ENCODE assay signal across 9 cellular contexts in the genomic region with DNA sequence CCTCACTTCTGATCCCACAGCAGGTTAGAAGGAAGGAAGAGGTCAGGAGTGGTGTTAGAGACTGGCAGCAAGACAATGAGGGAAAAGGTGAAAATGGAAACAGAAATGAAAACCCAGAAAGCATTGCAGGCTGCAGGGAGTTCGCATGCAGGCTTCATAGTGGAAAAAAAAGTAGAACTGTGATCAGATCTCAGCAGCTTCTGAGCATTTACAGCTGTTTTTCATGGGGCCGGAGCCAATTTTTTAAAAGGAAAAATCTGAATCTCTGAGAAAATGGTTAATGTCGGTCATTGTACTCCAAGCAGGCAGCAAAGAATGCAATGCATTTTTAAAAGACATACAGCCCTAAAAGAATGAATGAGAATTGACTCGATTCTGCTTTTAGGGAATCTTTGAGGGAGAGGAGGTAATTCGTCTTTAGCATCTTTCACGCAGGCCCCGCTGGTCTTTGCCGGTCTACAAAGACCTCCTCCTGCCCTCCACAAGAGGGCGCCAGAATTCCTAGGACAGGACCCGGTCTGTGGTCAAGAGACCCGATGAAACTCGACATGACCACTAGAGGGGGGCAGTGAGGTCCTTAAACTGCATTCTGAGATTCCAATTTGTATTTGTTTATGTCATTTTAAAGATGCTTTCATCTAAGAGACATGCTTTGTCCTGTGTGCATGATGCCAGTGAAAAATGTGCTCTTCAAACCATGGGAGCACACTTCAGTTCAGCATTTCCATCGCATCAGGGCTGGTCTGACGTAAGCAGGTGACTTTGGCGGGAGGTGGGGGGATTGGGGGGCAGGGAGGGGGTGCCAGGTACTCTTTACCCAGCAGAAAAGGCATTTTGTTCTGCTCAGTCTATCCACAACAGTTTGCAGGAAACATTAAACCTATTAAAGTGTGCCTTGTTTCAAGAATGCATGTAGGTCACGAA. TPM values are rescaled to one million over a fixed set of nuclear protein-coding genes. Genes with fewer than 3 reads are reported as not detected.
DNase-seq lines count a peak whose midpoint lies in the region; TF ChIP-seq lines count a peak whose summit lies in the region.
"Had no signal": no experiment of that assay in that cellular context is flagged by ENCODE, and none has a peak within 500 bp of the region (broad histone marks: within the 10 kb centered on the region; RNA-seq: fewer than 3 reads in every experiment).

No MANE protein-coding gene starts in this region.

- DNase-seq in GM06990 (ENCODE audit: extremely low read depth, insufficient read length) (peak; percentile 38), HFF-Myc (ENCODE audit: extremely low read depth, low read depth) (peak; percentile 64), NAMALWA (ENCODE audit: low spot score) (peak; percentile 96), SK-N-DZ (ENCODE audit: low spot score) (peak; percentile 85), glutamatergic neuron (peak; percentile 82), posterior cingulate gyrus (peak; percentile 60 to 97 (median 81)), ureter (ENCODE audit: low spot score) (peak; percentile 88)
- DNase-seq in activated naive CD4-positive, alpha-beta T cell treated with anti-CD3 and anti-CD28 coated beads, Interleukin-2, amount 10 ng/mL, durations not matched to agents 7 days and 5 days = peak; percentile 89

- H3K4me1 Mint-ChIP-seq in activated naive CD4-positive, alpha-beta T cell treated with anti-CD3 and anti-CD28 coated beads, Interleukin-2, amount 10 ng/mL, durations not matched to agents 7 days and 5 days = peaks cover 3% of the 10 kb centered on the region
- no peaks in the 10 kb centered on the region for H3K4me1 Mint-ChIP-seq in glutamatergic neuron (ENCODE audit: low read depth, unreplicated experiment)

- H3K27ac Mint-ChIP-seq in activated naive CD4-positive, alpha-beta T cell treated with anti-CD3 and anti-CD28 coated beads, Interleukin-2, amount 10 ng/mL, durations not matched to agents 7 days and 5 days = no peak overlapping the region
- no peak overlapping the region for H3K27ac Mint-ChIP-seq in glutamatergic neuron (ENCODE audit: unreplicated experiment)

- no peaks in the 10 kb centered on the region for H3K36me3 Mint-ChIP-seq in activated naive CD4-positive, alpha-beta T cell treated with anti-CD3 and anti-CD28 coated beads, Interleukin-2, amount 10 ng/mL, durations not matched to agents 7 days and 5 days
- H3K36me3 Mint-ChIP-seq in glutamatergic neuron (ENCODE audit: unreplicated experiment) = no peaks in the 10 kb centered on the region

- H3K9me3 Mint-ChIP-seq in activated naive CD4-positive, alpha-beta T cell treated with anti-CD3 and anti-CD28 coated beads, Interleukin-2, amount 10 ng/mL, durations not matched to agents 7 days and 5 days = peaks cover 1% of the 10 kb centered on the region
- peaks cover 1% of the 10 kb centered on the region for H3K9me3 Mint-ChIP-seq in glutamatergic neuron (ENCODE audit: unreplicated experiment)

- peaks cover 14% of the 10 kb centered on the region for H3K27me3 Mint-ChIP-seq in activated naive CD4-positive, alpha-beta T cell treated with anti-CD3 and anti-CD28 coated beads, Interleukin-2, amount 10 ng/mL, durations not matched to agents 7 days and 5 days
- H3K27me3 Mint-ChIP-seq in glutamatergic neuron (ENCODE audit: unreplicated experiment) = no peaks in the 10 kb centered on the region

- CTCF ChIA-PET in activated naive CD4-positive, alpha-beta T cell treated with anti-CD3 and anti-CD28 coated beads, Interleukin-2, amount 10 ng/mL, durations not matched to agents 7 days and 5 days (lab: Charles Lee) = interaction anchor here (0.6 to 2.6 kb wide), 21 partner anchors 11 to 616 kb away, joined by 3 to 14 read pairs (median 4); no protein-coding TSS in a partner anchor

- H3K4me3 ChIP-seq in GM06990 (replicated peaks; ENCODE audit: low read depth, low read length) (no peak overlapping the region), HFF-Myc (replicated peaks; ENCODE audit: low read depth, low read length) (no peak overlapping the region)

- H3K36me3 ChIP-seq in GM06990 (ENCODE audit: control insufficient read depth, insufficient read depth, low read length) = no peaks in the 10 kb centered on the region

- H3K4me3 Mint-ChIP-seq in activated naive CD4-positive, alpha-beta T cell treated with anti-CD3 and anti-CD28 coated beads, Interleukin-2, amount 10 ng/mL, durations not matched to agents 7 days and 5 days = no peak overlapping the region
- H3K4me3 Mint-ChIP-seq in glutamatergic neuron (ENCODE audit: unreplicated experiment) = no peak overlapping the region

- intact Hi-C loops in posterior cingulate gyrus (cut with DNase I) = loop anchor here (1.0 to 5.0 kb wide), 2 partner anchors 118 to 415 kb away; no protein-coding TSS in a partner anchor

- H3K27me3 ChIP-seq in GM06990 (replicated peaks; ENCODE audit: control insufficient read depth, insufficient read depth, low read length) = no peaks in the 10 kb centered on the region

- TF ChIP-seq CTCF in GM06990 (IDR thresholded peaks at IDR 0.05; ENCODE audit: insufficient read depth, low read length, poor library complexity, severe bottlenecking) (peak; percentile 100), HFF-Myc (IDR thresholded peaks at IDR 0.05; ENCODE audit: low read depth, low read length, missing control alignments) (peak; percentile 100), glutamatergic neuron (IDR thresholded peaks at IDR 0.05; ENCODE audit: partially characterized antibody, unreplicated experiment) (peak; percentile 95)

RNA-seq across cellular contexts. Expression of gene TMEM252, which starts 43.7 kb away (rescaled TPM):
- not detected in 2 replicates for polyA plus RNA-seq in SK-N-DZ (2014; cell fraction: cytosol; rRNA removed)
- not detected in 2 replicates for polyA plus RNA-seq in SK-N-DZ (2014; cell fraction: nucleus; rRNA removed)
- not detected for total RNA-seq in glutamatergic neuron (ENCODE audit: unreplicated experiment)
- total RNA-seq in ureter = not detected
- total RNA-seq: urinary bladder had no signal

Comparison
In these comparisons a context has a peak if more than half of its experiments do, and no peak if none do; other contexts are left out.
1. DNase-seq: peak in every context shown above with its lines; median percentile 96 in NAMALWA; 89 in activated naive CD4-positive, alpha-beta T cell treated with anti-CD3 and anti-CD28 coated beads, Interleukin-2, amount 10 ng/mL, durations not matched to agents 7 days and 5 days; 88 in ureter; 85 in SK-N-DZ; 82 in glutamatergic neuron; 81 in posterior cingulate gyrus; 64 in HFF-Myc; 38 in GM06990.